ENCODE assay signal across 28 cellular contexts in genomic region chr1:219430419-219430818, GRCh38.
"Had no signal": no experiment of that assay in that cellular context is flagged by ENCODE, and none has a peak within 500 bp of the region (broad histone marks: within the 10 kb centered on the region; RNA-seq: fewer than 3 reads in every experiment).

No MANE protein-coding gene starts in this region.

- H3K4me3 Mint-ChIP-seq: dendritic cell treated with granulocyte-macrophage colony-stimulating factor and Interleukin-4, amounts not matched to agents 40 ng/mL and 50 ng/mL, for 4 days; endodermal cell; immature natural killer cell; memory B cell; mesothelial cell of epicardium; naive B cell; natural killer cell treated with Interleukin-12 subunit alpha and Interleukin-12 subunit beta and Interleukin-15 and Interleukin-18, amount 100 ng/mL, for 72 hours; neural progenitor cell; stimulated activated naive CD8-positive, alpha-beta T cell treated with anti-CD3 and anti-CD28 coated beads, Interleukin-15, amount 100 ng/mL, for 72 hours had no signal

- H3K36me3 Mint-ChIP-seq: immature natural killer cell; memory B cell; mesothelial cell of epicardium; naive B cell; natural killer cell treated with Interleukin-12 subunit alpha and Interleukin-12 subunit beta and Interleukin-15 and Interleukin-18, amount 100 ng/mL, for 72 hours; neural progenitor cell had no signal

- H3K27ac Mint-ChIP-seq: dendritic cell treated with granulocyte-macrophage colony-stimulating factor and Interleukin-4, amounts not matched to agents 40 ng/mL and 50 ng/mL, for 4 days; endodermal cell; immature natural killer cell; memory B cell; mesothelial cell of epicardium; natural killer cell treated with Interleukin-12 subunit alpha and Interleukin-12 subunit beta and Interleukin-15 and Interleukin-18, amount 100 ng/mL, for 72 hours; neural progenitor cell; progenitor cell of endocrine pancreas; stimulated activated naive CD8-positive, alpha-beta T cell treated with anti-CD3 and anti-CD28 coated beads, Interleukin-15, amount 100 ng/mL, for 72 hours had no signal

- DNase-seq: colonic mucosa; effector CD8-positive, alpha-beta T cell; endodermal cell; foreskin fibroblast; heart right ventricle; hippocampal formation; immature natural killer cell; islet precursor cell; mucosa of descending colon; naive B cell; stimulated activated CD4-positive, alpha-beta T cell treated with anti-CD3 and anti-CD28 coated beads, Interleukin-12 subunit alpha, Interleukin-12 subunit beta, amount 100 ng/mL, for 4 hours; stimulated activated CD4-positive, alpha-beta T cell treated with anti-CD3 and anti-CD28 coated beads, Interleukin-1b, Interleukin-23, amount 100 ng/mL, for 48 hours; stimulated activated CD4-positive, alpha-beta T cell treated with anti-CD3 and anti-CD28 coated beads, Interleukin-4, amount 100 ng/mL, for 1 hour; stimulated activated CD8-positive, alpha-beta memory T cell treated with anti-CD3 and anti-CD28 coated beads, Interleukin-4, amount 100 ng/mL, for 48 hours; stimulated activated naive CD4-positive, alpha-beta T cell; stimulated activated naive CD8-positive, alpha-beta T cell treated with anti-CD3 and anti-CD28 coated beads, Interleukin-15, amount 100 ng/mL, for 72 hours; thyroid gland; trophoblast cell had no signal

- H3K27me3 Mint-ChIP-seq: memory B cell; progenitor cell of endocrine pancreas; stimulated activated naive CD8-positive, alpha-beta T cell treated with anti-CD3 and anti-CD28 coated beads, Interleukin-15, amount 100 ng/mL, for 72 hours had no signal

- ATAC-seq: esophagus mucosa; gastroesophageal sphincter; heart right ventricle; left lobe of liver; mucosa of descending colon; natural killer cell treated with Interleukin-12 subunit alpha and Interleukin-12 subunit beta and Interleukin-15 and Interleukin-18, amount 100 ng/mL, for 72 hours; sciatic nerve; stimulated activated naive CD8-positive, alpha-beta T cell treated with anti-CD3 and anti-CD28 coated beads, Interleukin-15, amount 100 ng/mL, for 72 hours had no signal

- H3K9me3 Mint-ChIP-seq: endodermal cell; memory B cell; mesothelial cell of epicardium; naive B cell; natural killer cell treated with Interleukin-12 subunit alpha and Interleukin-12 subunit beta and Interleukin-15 and Interleukin-18, amount 100 ng/mL, for 72 hours; neural progenitor cell had no signal

- H3K4me1 Mint-ChIP-seq: immature natural killer cell; memory B cell; naive B cell; stimulated activated naive CD8-positive, alpha-beta T cell treated with anti-CD3 and anti-CD28 coated beads, Interleukin-15, amount 100 ng/mL, for 72 hours had no signal
